Comparison of ENCODE assay signal across 9 cellular contexts in genomic region chr2:205903549-205904129, GRCh38.
DNase-seq lines count a peak whose midpoint lies in the region; ATAC-seq and TF ChIP-seq lines count a peak whose summit lies in the region.
"Had no signal": no experiment of that assay in that cellular context is flagged by ENCODE, and none has a peak within 500 bp of the region (broad histone marks: within the 10 kb centered on the region; RNA-seq: fewer than 3 reads in every experiment).

No MANE protein-coding gene starts in this region.

- H3K79me2 ChIP-seq in MM.1S (ENCODE audit: low read length), result no peaks in the 10 kb centered on the region

- no peak overlapping the region for H3K27ac ChIP-seq in MM.1S (ENCODE audit: low read length)
- no peak overlapping the region for H3K27ac ChIP-seq in ascending aorta

- no peaks in the 10 kb centered on the region for H4K20me1 ChIP-seq in MM.1S (ENCODE audit: insufficient read depth, low read length)

- H3K9me3 ChIP-seq in MM.1S (replicated peaks; ENCODE audit: insufficient read depth, low read length), result no peaks in the 10 kb centered on the region
- H3K9me3 ChIP-seq in ascending aorta, result no peaks in the 10 kb centered on the region

- DNase-seq in MM.1S (peak; percentile 58), ecto neural progenitor cell (ENCODE audit: low spot score) (peak; percentile 51), renal cortical epithelial cell (ENCODE audit: low read depth) (peak; percentile 45), ascending aorta (ENCODE audit: low spot score in 2 of 2) (no peak), KBM-7 (no peak), dedifferentiated amniotic fluid mesenchymal stem cell (ENCODE audit: extremely low spot score) (no peak)
- DNase-seq: activated B cell treated with CpG ODN at 0.5 μM for 24 hours had no signal

- H3K4me3 ChIP-seq in MM.1S (ENCODE audit: low read length) (no peak overlapping the region), ascending aorta (no peak overlapping the region)

- H3K9me2 ChIP-seq in MM.1S (replicated peaks; ENCODE audit: insufficient read depth, low read length), result no peaks in the 10 kb centered on the region

- H3K27me3 ChIP-seq in MM.1S (replicated peaks; ENCODE audit: insufficient read depth, low read length) (no peaks in the 10 kb centered on the region), ascending aorta (no peaks in the 10 kb centered on the region)

- H3K36me3 ChIP-seq in MM.1S (replicated peaks; ENCODE audit: insufficient read depth, low read length), result no peaks in the 10 kb centered on the region
- H3K36me3 ChIP-seq in ascending aorta, result no peaks in the 10 kb centered on the region

- H3K4me2 ChIP-seq in MM.1S (ENCODE audit: low read depth, low read length), result no peak overlapping the region

- peak; percentile 65 for TF ChIP-seq CTCF in GM12874 (IDR thresholded peaks at IDR 0.05; ENCODE audit: insufficient read depth, low read depth, low read length)
- TF ChIP-seq CTCF in MM.1S (IDR thresholded peaks at IDR 0.05; ENCODE audit: low read length), result peak; percentile 49
- TF ChIP-seq CTCF in ascending aorta (IDR thresholded peaks at IDR 0.05), result no peak

- H2AFZ ChIP-seq in MM.1S (ENCODE audit: low read length), result no peak overlapping the region

- H3K4me1 ChIP-seq in MM.1S (ENCODE audit: low read length), result no peaks in the 10 kb centered on the region
- H3K4me1 ChIP-seq in ascending aorta, result no peaks in the 10 kb centered on the region

- intact Hi-C loops in ascending aorta (cut with DNase I), result no loop called here

- no peaks in the 10 kb centered on the region for H3F3A ChIP-seq in MM.1S (ENCODE audit: insufficient read depth, low read length)

- ATAC-seq in GM21526 (IDR thresholded peaks at IDR 0.05; ENCODE audit: low FRiP score, unreplicated experiment), result peak; percentile 63

- H3K9ac ChIP-seq in MM.1S (ENCODE audit: low read length), result no peak overlapping the region

- in situ Hi-C loops in KBM-7 (cut with MboI; ENCODE audit: low pct_unique_long_range_greater_than_20kb, low sequenced_read_pairs), result no loop called here

Comparison
In these comparisons a context has a peak if more than half of its experiments do, and no peak if none do; other contexts are left out.
1. CTCF ChIP-seq: peak in GM12874 (single experiment) and MM.1S (single experiment); none in ascending aorta (0 of 3).
2. DNase-seq: peak in MM.1S (single experiment), ecto neural progenitor cell (single experiment) and renal cortical epithelial cell (single experiment); none in ascending aorta (0 of 2), KBM-7 (single experiment) and dedifferentiated amniotic fluid mesenchymal stem cell (single experiment).